Comparison of ENCODE assay signal across 1 cellular context in the genomic region with DNA sequence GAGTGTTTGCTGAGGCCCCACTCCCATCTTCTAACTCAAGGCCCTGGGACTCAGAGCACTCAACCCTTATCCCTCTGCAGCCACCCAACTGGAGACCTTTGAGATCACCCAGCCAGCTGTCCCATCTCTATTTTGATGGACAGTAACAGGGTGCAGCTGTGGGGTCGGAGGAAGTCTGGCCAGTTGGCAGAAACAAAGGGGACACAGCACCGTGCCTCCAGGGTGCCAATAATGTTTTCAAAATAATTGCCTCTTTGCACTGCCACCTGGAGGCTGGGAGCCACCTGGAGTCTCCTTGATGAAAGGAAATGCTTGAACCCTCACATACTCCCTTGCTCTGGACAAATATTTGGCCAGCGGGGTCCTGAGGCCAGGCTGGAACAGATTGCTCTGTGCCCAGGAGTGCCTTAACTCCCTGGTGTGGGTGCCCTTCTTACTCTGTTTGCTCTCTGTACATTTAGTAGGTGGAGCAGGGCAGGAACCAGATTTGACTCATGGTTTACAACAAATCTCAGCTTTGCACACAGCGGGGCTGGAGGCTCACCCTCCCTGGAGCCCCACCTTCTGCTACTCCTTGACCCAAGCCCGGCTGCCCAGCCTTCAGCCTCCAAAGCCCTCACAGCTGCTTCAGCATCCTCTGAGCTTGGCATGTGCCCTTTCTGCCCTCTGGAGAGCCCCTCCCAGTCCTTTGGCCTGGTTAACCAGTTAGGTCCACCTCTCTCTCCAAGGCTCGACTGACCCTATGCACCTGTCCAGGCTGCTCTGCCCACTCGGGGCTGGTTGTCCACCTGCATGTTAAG.
TF ChIP-seq lines count a peak whose summit lies in the region.

No MANE protein-coding gene starts in this region.

TF ChIP-seq in SK-N-SH treated with all-trans-retinoic acid at 6 μM for 48 hours, 23 proteins besides CTCF, POLR2A, EP300 and RAD21 (continued from another document):
- TF ChIP-seq TSHZ2 (CRISPR knock-in tag; IDR thresholded peaks at IDR 0.05) (no peak), CSDC2 (CRISPR knock-in tag; IDR thresholded peaks at IDR 0.05) (no peak), TCF4 (CRISPR knock-in tag; IDR thresholded peaks at IDR 0.05; ENCODE audit: borderline replicate concordance) (no peak), ZFP30 (CRISPR knock-in tag; IDR thresholded peaks at IDR 0.05) (no peak), PATZ1 (CRISPR knock-in tag; IDR thresholded peaks at IDR 0.05; ENCODE audit: borderline replicate concordance) (no peak), BACH2 (CRISPR knock-in tag; IDR thresholded peaks at IDR 0.05; ENCODE audit: borderline replicate concordance) (no peak), OSR1 (CRISPR knock-in tag; IDR thresholded peaks at IDR 0.05) (no peak)
